Comparison of ENCODE assay signal across 26 cellular contexts in the genomic region with DNA sequence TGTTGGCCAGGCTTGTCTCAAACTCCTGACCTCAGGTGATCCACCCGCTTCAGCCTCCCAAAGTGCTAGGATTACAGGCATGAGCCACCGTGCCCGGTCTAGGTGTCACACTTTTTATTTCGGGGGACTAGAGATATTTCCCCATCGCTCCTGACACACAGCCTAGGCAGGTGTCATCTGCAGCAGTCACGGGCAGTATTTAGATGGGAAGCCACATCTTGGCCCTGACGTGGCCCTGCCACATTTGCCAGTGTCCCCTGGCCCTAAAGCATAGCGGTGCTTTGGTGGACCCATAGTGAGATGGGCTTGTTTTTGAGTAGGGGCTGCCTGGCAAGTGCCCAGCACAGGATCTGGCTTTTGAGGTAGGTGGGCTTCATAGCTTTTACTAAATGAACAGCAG. TPM values are rescaled to one million over a fixed set of nuclear protein-coding genes. Genes with fewer than 3 reads are reported as not detected.
DNase-seq lines count a peak whose midpoint lies in the region; ATAC-seq, FAIRE-seq and TF ChIP-seq lines count a peak whose summit lies in the region.
"Had no signal": no experiment of that assay in that cellular context is flagged by ENCODE, and none has a peak within 500 bp of the region (broad histone marks: within the 10 kb centered on the region; RNA-seq: fewer than 3 reads in every experiment).

No MANE protein-coding gene starts in this region.

- no peak for DNase-seq in RWPE1 (ENCODE audit: low spot score)
- no peak for DNase-seq in bronchial epithelial cell (ENCODE audit: low read depth)
- DNase-seq in psoas muscle = no peak
- no peak for DNase-seq in DMS153 (lab: John Stamatoyannopoulos, UW)
- DNase-seq in HUDEP-2 (lab: John Stamatoyannopoulos, UW; ENCODE audit: unreplicated experiment in 76 of 76) = no peak
- DNase-seq in kidney glomerular epithelial cell (lab: John Stamatoyannopoulos, UW) = no peak
- DNase-seq: AML-193; Caco-2; Calu3; CD4-positive, alpha-beta T cell; CD8-positive, alpha-beta T cell; DMS53; DMS79; DND-41; EL; GDM1 had no signal

- intact Hi-C loops in psoas muscle (cut with DNase I) = no loop called here

- WGBS in psoas muscle, 3 donors = 77 to 81% (median 81%) methylated on average over 8 of the region's 8 CpGs

- ATAC-seq in psoas muscle = peak in 3 of 4 donors; percentile 40 to 74 (median 62)
- ATAC-seq: A549; CD8-positive, alpha-beta T cell; GM12878 had no signal

- H3K9me3 ChIP-seq in psoas muscle = no peaks in the 10 kb centered on the region
- H3K9me3 ChIP-seq: A549; BLaER1 treated with 17β-estradiol and CSF1 and Interleukin-3, amounts not matched to agents 10 nM and 100 nM; Caco-2 had no signal

- POLR2A ChIA-PET in RWPE1 (lab: Yijun Ruan, JAX; ENCODE audit: low non-redundant PET) = no interaction called here

- peak; percentile 40 for FAIRE-seq in bronchial epithelial cell (lab: Jason Lieb, UNC)
- FAIRE-seq: A549, D721Med, GM12878, GM18507 had no signal

- no peaks in the 10 kb centered on the region for H3K4me1 ChIP-seq in psoas muscle
- H3K4me1 ChIP-seq: Caco-2 had no signal

- peaks cover 11% of the 10 kb centered on the region for H3K36me3 ChIP-seq in bronchial epithelial cell (ENCODE audit: control insufficient read depth, insufficient read depth, low read length)
- peaks cover 5 to 29% of the 10 kb centered on the region in 2 donors for H3K36me3 ChIP-seq in psoas muscle (ENCODE audit: insufficient read depth in 1 of 2, low read depth in 1 of 2)

- H3K27ac ChIP-seq in RWPE1 (0 out of 2 replicates have a peak overlapping the region, but pooled peaks have one; percentile 14), psoas muscle (no peak overlapping the region)
- H3K27ac ChIP-seq: 22Rv1; A549; BLaER1 treated with 17β-estradiol and CSF1 and Interleukin-3, amounts not matched to agents 10 nM and 100 nM; C4-2B had no signal

- H3K4me3 ChIP-seq in bronchial epithelial cell (ENCODE audit: low read depth, low read length) = no peak overlapping the region
- no peak overlapping the region for H3K4me3 ChIP-seq in psoas muscle
- H3K4me3 ChIP-seq: A549; BLaER1 treated with 17β-estradiol and CSF1 and Interleukin-3, amounts not matched to agents 10 nM and 100 nM; GM12878 had no signal

- H3K27me3 ChIP-seq in bronchial epithelial cell (ENCODE audit: control insufficient read depth, insufficient read depth, low read length) (no peaks in the 10 kb centered on the region), psoas muscle (ENCODE audit: insufficient read depth in 3 of 3, low read length in 2 of 3) (no peaks in the 10 kb centered on the region)
- H3K27me3 ChIP-seq: BLaER1 treated with 17β-estradiol and CSF1 and Interleukin-3, amounts not matched to agents 10 nM and 100 nM had no signal

- TF ChIP-seq CTCF in RWPE1 (conservative IDR thresholded peaks at IDR 0.05; ENCODE audit: low read depth) = no peak
- TF ChIP-seq CTCF in bronchial epithelial cell (IDR thresholded peaks at IDR 0.05; ENCODE audit: insufficient read depth, low read length, severe bottlenecking) = no peak
- TF ChIP-seq CTCF in psoas muscle (IDR thresholded peaks at IDR 0.05) = no peak

- CTCF ChIA-PET in RWPE1 (lab: Yijun Ruan, JAX) = interaction anchor here (0.6 to 0.7 kb wide), 3 partner anchors 13 to 333 kb away, joined by 3 to 5 read pairs (median 5); no protein-coding TSS in a partner anchor

RNA-seq across cellular contexts. Expression of a gene that starts 45.0 kb away (rescaled TPM):
- not detected in 2 replicates for total RNA-seq in bronchial epithelial cell
- under 1 TPM in 3 of 4 donors, not detected in 1; 0.19 to 0.28 (median 0.22) TPM for total RNA-seq in psoas muscle
- polyA plus RNA-seq in psoas muscle = under 1 TPM; 0.03 to 0.21 (median 0.14) TPM
- total RNA-seq: A172, B cell, Caco-2, Calu3, G401 had no signal
- polyA plus RNA-seq: A549 had no signal
